Comparison of ENCODE assay signal across 18 cellular contexts in genomic region chr2:108993095-108993937, GRCh38. TPM values are rescaled to one million over a fixed set of nuclear protein-coding genes. Genes with fewer than 3 reads are reported as not detected.
DNase-seq lines count a peak whose midpoint lies in the region; ATAC-seq, FAIRE-seq and TF ChIP-seq lines count a peak whose summit lies in the region.
"Had no signal": no experiment of that assay in that cellular context is flagged by ENCODE, and none has a peak within 500 bp of the region (broad histone marks: within the 10 kb centered on the region; RNA-seq: fewer than 3 reads in every experiment).

No MANE protein-coding gene starts in this region.

- no peaks in the 10 kb centered on the region for H3K9me1 ChIP-seq in K562 (ENCODE audit: control insufficient read depth, insufficient read depth, low read length)

- H3K4me3 ChIP-seq in K562, result no peak overlapping the region
- peak overlapping the region in 1 of 3 experiments; percentile 9; a peak in 1 of 6 replicates for H3K4me3 ChIP-seq in HepG2 (replicated peaks in 1 of 3; ENCODE audit: insufficient read depth in 1 of 3, low read depth in 2 of 3, low read length in 3 of 3)
- H3K4me3 ChIP-seq: HAP-1 had no signal

- no peaks in the 10 kb centered on the region for H3K36me3 Mint-ChIP-seq in nephron progenitor cell (ENCODE audit: low read depth)
- peaks cover 8% of the 10 kb centered on the region for H3K36me3 Mint-ChIP-seq in CD4-positive, alpha-beta T cell (ENCODE audit: low read depth)
- H3K36me3 Mint-ChIP-seq: CD4-positive, alpha-beta memory T cell had no signal

- H3K9ac ChIP-seq in K562 (ENCODE audit: insufficient read depth in 1 of 2, low read depth in 2 of 2, low read length in 2 of 2) (no peak overlapping the region; a peak in 1 of 4 replicates), HepG2 (ENCODE audit: insufficient read depth, low read depth, low read length) (no peak overlapping the region)

- H2AFZ ChIP-seq in K562 (ENCODE audit: low read depth, low read length) (no peak overlapping the region), HepG2 (ENCODE audit: low read length) (no peak overlapping the region)

- in situ Hi-C loops in K562 (cut with MboI), result no loop called here
- in situ Hi-C loops in HepG2 (cut with HindIII; ENCODE audit: extremely low pct_ligation_motif_present, low pct_unique_long_range_greater_than_20kb), result no loop called here

- peaks cover 16 to 52% of the 10 kb centered on the region in 2 experiments for H3K27me3 ChIP-seq in K562 (ENCODE audit: control insufficient read depth in 2 of 2, insufficient read depth in 2 of 2, low read length in 2 of 2)
- peaks cover 5 to 7% of the 10 kb centered on the region in 2 experiments; a peak in 2 of 5 replicates for H3K27me3 ChIP-seq in HepG2 (ENCODE audit: control insufficient read depth in 1 of 2, insufficient read depth in 2 of 2, low read length in 2 of 2)
- H3K27me3 ChIP-seq in CD4-positive, alpha-beta T cell (ENCODE audit: control insufficient read depth, insufficient read depth, low read length), result no peaks in the 10 kb centered on the region

- H3K4me2 ChIP-seq in K562 (ENCODE audit: insufficient read depth, low read length) (no peak overlapping the region), HepG2 (ENCODE audit: low read depth, low read length) (peak overlapping the region; percentile 71)

- FAIRE-seq in K562 (lab: Jason Lieb, UNC), result no peak
- FAIRE-seq in HepG2 (lab: Jason Lieb, UNC), result peak; percentile 67
- FAIRE-seq: A204.1, H1 had no signal

- no peak for DNase-seq in K562 (ENCODE audit: extremely low read depth in 1 of 4, low spot score in 3 of 4)
- peak; percentile 63 for DNase-seq in HepG2 (ENCODE audit: low spot score)
- DNase-seq in nephron progenitor cell, result no peak
- no peak for DNase-seq in CD4-positive, alpha-beta T cell
- DNase-seq in Kasumi-1 (lab: John Stamatoyannopoulos, UW), result no peak
- DNase-seq: C1 segment of cervical spinal cord; CD4-positive, alpha-beta memory T cell; COR-L47; DMS53; GF-D8; HFFc6; IMR-90 had no signal

- BruUV-seq in K562 (replicated peaks; lab: Mats Ljungman, UMichigan) (no TSS peak), HepG2 (replicated peaks; lab: Mats Ljungman, UMichigan) (no TSS peak)

- intact Hi-C loops in K562 (cut with micrococcal nuclease) (no loop called here), HepG2 (cut with micrococcal nuclease; ENCODE audit: unreplicated experiment) (no loop called here)
- intact Hi-C loops in CD4-positive, alpha-beta T cell (cut with DNase I, micrococcal nuclease), result no loop called here

- no peaks in the 10 kb centered on the region for H3K9me3 ChIP-seq in K562 (replicated peaks; ENCODE audit: control insufficient read depth, insufficient read depth, low read depth, low read length)
- H3K9me3 ChIP-seq in HepG2 (ENCODE audit: low read length), result no peaks in the 10 kb centered on the region
- no peaks in the 10 kb centered on the region for H3K9me3 ChIP-seq in CD4-positive, alpha-beta T cell (ENCODE audit: control insufficient read depth, low read length)
- H3K9me3 ChIP-seq: HAP-1 had no signal

- TF ChIP-seq EP300 in K562 (IDR thresholded peaks at IDR 0.05; ENCODE audit: low read length) (no peak), HepG2 (IDR thresholded peaks at IDR 0.05; ENCODE audit: low read depth in 2 of 2, low read length in 2 of 2) (peak in 1 of 2 experiments; percentile 21; a peak in 1 of 4 replicates), HepG2 (CRISPR knock-in tag; IDR thresholded peaks at IDR 0.05; ENCODE audit: borderline replicate concordance) (no peak)

- H4K20me1 ChIP-seq in K562 (replicated peaks; ENCODE audit: control insufficient read depth, insufficient read depth, low read length) (no peaks in the 10 kb centered on the region), HepG2 (ENCODE audit: insufficient read depth, low read length) (no peaks in the 10 kb centered on the region)

- peak overlapping the region; percentile 26 for H3K4me3 Mint-ChIP-seq in nephron progenitor cell
- no peak overlapping the region for H3K4me3 Mint-ChIP-seq in CD4-positive, alpha-beta T cell
- H3K4me3 Mint-ChIP-seq: B cell; CD4-positive, alpha-beta memory T cell; HFFc6 had no signal

- no peak for TF ChIP-seq RAD21 in K562 (CRISPR knock-in tag; conservative IDR thresholded peaks at IDR 0.05 in 1 of 2, IDR thresholded peaks at IDR 0.05 in 1 of 2)
- TF ChIP-seq RAD21 in HepG2 (CRISPR knock-in tag; IDR thresholded peaks at IDR 0.05), result no peak

- H3K4me1 ChIP-seq in K562 (replicated peaks in 1 of 2; ENCODE audit: control insufficient read depth in 2 of 2, insufficient read depth in 2 of 2, low read length in 2 of 2) (no peaks in the 10 kb centered on the region), HepG2 (ENCODE audit: insufficient read depth, low read length) (peaks cover 36% of the 10 kb centered on the region)
- H3K4me1 ChIP-seq: HAP-1 had no signal

- POLR2A ChIA-PET in K562 (lab: Yijun Ruan, JAX), result interaction anchor here (0.9 kb wide), 1 partner anchor 11 kb away, joined by 3 read pairs; no protein-coding TSS in a partner anchor
- POLR2A ChIA-PET in HepG2 (lab: Yijun Ruan, JAX), result no interaction called here
- POLR2A ChIA-PET in CD4-positive, alpha-beta T cell (lab: Charles Lee), result interaction anchor here (1.4 to 1.6 kb wide), 2 partner anchors 27 to 39 kb away, joined by 4 to 6 read pairs; no protein-coding TSS in a partner anchor

- no peak for ATAC-seq in K562
- ATAC-seq in HepG2, result peak; percentile 76
- ATAC-seq in CD4-positive, alpha-beta T cell (ENCODE audit: poor library complexity), result no peak
- no peak for ATAC-seq in HG02885 (IDR thresholded peaks at IDR 0.05; ENCODE audit: poor library complexity, unreplicated experiment)
- no peak for ATAC-seq in HG02870 (IDR thresholded peaks at IDR 0.05; ENCODE audit: unreplicated experiment)

- no peaks in the 10 kb centered on the region for H3K36me3 ChIP-seq in K562 (ENCODE audit: control insufficient read depth, insufficient read depth, low read length)
- H3K36me3 ChIP-seq in HepG2 (replicated peaks in 1 of 2; ENCODE audit: control insufficient read depth in 1 of 2, insufficient read depth in 2 of 2, low read length in 2 of 2), result no peaks in the 10 kb centered on the region
- H3K36me3 ChIP-seq: HAP-1 had no signal

- peaks cover 68% of the 10 kb centered on the region for H3K4me1 Mint-ChIP-seq in nephron progenitor cell
- peaks cover 31% of the 10 kb centered on the region for H3K4me1 Mint-ChIP-seq in CD4-positive, alpha-beta T cell (ENCODE audit: low read depth)
- H3K4me1 Mint-ChIP-seq: B cell had no signal

- H3K27ac ChIP-seq in K562 (ENCODE audit: extremely low read depth, low read depth, low read length) (no peak overlapping the region), HepG2 (ENCODE audit: extremely low read length, insufficient read depth, low read length) (no peak overlapping the region)
- no peak overlapping the region for H3K27ac ChIP-seq in CD4-positive, alpha-beta T cell (ENCODE audit: low read depth, low read length)

- no peak for TF ChIP-seq CTCF in K562 (IDR thresholded peaks at IDR 0.05 in 2 of 3, conservative IDR thresholded peaks at IDR 0.05 in 1 of 3; ENCODE audit: insufficient read depth in 2 of 3, low read depth in 1 of 3, low read length in 3 of 3)
- no peak for TF ChIP-seq CTCF in HepG2 (CRISPR knock-in tag; IDR thresholded peaks at IDR 0.05)
- no peak for TF ChIP-seq CTCF in nephron progenitor cell (IDR thresholded peaks at IDR 0.05)
- no peak for TF ChIP-seq CTCF in CD4-positive, alpha-beta T cell (IDR thresholded peaks at IDR 0.05)

- CTCF ChIA-PET in K562 (lab: Yijun Ruan, JAX; ENCODE audit: low intra/inter-chr PET ratio), result no interaction called here
- CTCF ChIA-PET in HepG2 (lab: Yijun Ruan, JAX; ENCODE audit: low intra/inter-chr PET ratio, low total read pairs), result no interaction called here
- CTCF ChIA-PET in CD4-positive, alpha-beta T cell (lab: Charles Lee), result interaction anchor here (0.6 kb wide), 1 partner anchor 624 kb away, joined by 3 read pairs; no protein-coding TSS in a partner anchor

- under 1% methylated on average over 8 of the region's 8 CpGs for WGBS in K562 (ENCODE audit: insufficient coverage, low coverage, missing lambda C conversion rate)
- 28% methylated on average over 8 of the region's 8 CpGs for WGBS in HepG2 (ENCODE audit: low lambda C conversion rate)

- H3K27ac Mint-ChIP-seq in nephron progenitor cell, result peak overlapping the region; percentile 31
- H3K27ac Mint-ChIP-seq in CD4-positive, alpha-beta T cell, result no peak overlapping the region
- H3K27ac Mint-ChIP-seq: B cell, HFFc6 had no signal

- H3K27me3 Mint-ChIP-seq in nephron progenitor cell (ENCODE audit: low read depth, poor library complexity), result no peaks in the 10 kb centered on the region
- no peaks in the 10 kb centered on the region for H3K27me3 Mint-ChIP-seq in CD4-positive, alpha-beta T cell

- TF ChIP-seq POLR2A in K562 (conservative IDR thresholded peaks at IDR 0.05), result no peak
- TF ChIP-seq POLR2A in HepG2 (IDR thresholded peaks at IDR 0.05; ENCODE audit: insufficient read depth in 1 of 2, low read depth in 2 of 2, low read length in 2 of 2), result no peak

- H3K9me3 Mint-ChIP-seq in nephron progenitor cell, result peaks cover 19% of the 10 kb centered on the region
- H3K9me3 Mint-ChIP-seq in CD4-positive, alpha-beta T cell, result no peaks in the 10 kb centered on the region
- H3K9me3 Mint-ChIP-seq: CD4-positive, alpha-beta memory T cell; HFFc6 had no signal

- H3K79me2 ChIP-seq in K562 (ENCODE audit: control insufficient read depth, insufficient read depth, low read length) (no peaks in the 10 kb centered on the region), HepG2 (ENCODE audit: insufficient read depth, low read length) (no peaks in the 10 kb centered on the region)

RNA-seq across cellular contexts. Expression of gene EDAR, which starts 4.3 kb away (rescaled TPM):
- not detected in 2 replicates for total RNA-seq in K562 (2011; cell fraction: chromatin; rRNA removed; ENCODE audit: low replicate concordance)
- total RNA-seq in K562 (2011; cell fraction: nucleolus; rRNA removed), result not detected in 2 replicates
- total RNA-seq in K562 (2011; cell fraction: nucleoplasm; rRNA removed), result not detected in 2 replicates
- total RNA-seq in K562 (2014; rRNA removed), result not detected in 2 replicates
- total RNA-seq in K562 (2014; rRNA removed; fragmentation: Illumina TruSeq; extraction: Trizol), result not detected in 2 replicates
- not detected in 2 replicates for total RNA-seq in K562 (2015; rRNA removed; fragmentation: Illumina TruSeq; extraction: Trizol)
- total RNA-seq in K562 (2021), result not detected in 2 replicates
- polyA plus RNA-seq in K562 (2011; rRNA removed), result not detected in 2 replicates
- not detected in 2 replicates for polyA plus RNA-seq in K562 (2011; cell fraction: cytosol; rRNA removed)
- not detected in 2 replicates for polyA plus RNA-seq in K562 (2011; cell fraction: nucleus; rRNA removed)
- not detected in 2 replicates for polyA plus RNA-seq in K562 (2012)
- not detected in 2 replicates for polyA plus RNA-seq in K562 (2014; fragmentation: Illumina TruSeq; extraction: Trizol)
- polyA plus RNA-seq in K562 (2014; fragmentation: Nextera tagmentation; extraction: Ambion mirVana), result not detected
- 0.01 TPM in 1 of 2 replicates, not detected in the other for polyA plus RNA-seq in K562 (2014; rRNA removed)
- polyA minus RNA-seq in K562 (2011; rRNA and poly(A)+ RNA removed), result not detected in 2 replicates
- not detected in 2 replicates for polyA minus RNA-seq in K562 (2011; cell fraction: cytosol; rRNA and poly(A)+ RNA removed)
- not detected in 2 replicates for polyA minus RNA-seq in K562 (2011; cell fraction: nucleus; rRNA and poly(A)+ RNA removed)
- not detected in 2 replicates for total RNA-seq in HepG2 (2016; rRNA removed; fragmentation: Illumina TruSeq; extraction: Trizol)
- not detected in 2 replicates for total RNA-seq in HepG2 (2016; cell fraction: cytosol; rRNA removed; fragmentation: Illumina TruSeq; extraction: Trizol; ENCODE audit: low read depth)
- total RNA-seq in HepG2 (2016; cell fraction: insoluble cytoplasmic fraction; rRNA removed; fragmentation: Illumina TruSeq; extraction: Trizol), result not detected in 2 replicates
- total RNA-seq in HepG2 (2016; cell fraction: membrane; rRNA removed; fragmentation: Illumina TruSeq; extraction: Trizol), result not detected in 2 replicates
- total RNA-seq in HepG2 (2016; cell fraction: nucleus; rRNA removed; fragmentation: Illumina TruSeq; extraction: Trizol), result not detected in 2 replicates
- not detected in 2 replicates for polyA plus RNA-seq in HepG2 (2011; rRNA removed)
- not detected in 2 replicates for polyA plus RNA-seq in HepG2 (2011; cell fraction: cytosol; rRNA removed)
- polyA plus RNA-seq in HepG2 (2011; cell fraction: nucleus; rRNA removed), result not detected in 2 replicates
- not detected in 2 replicates for polyA plus RNA-seq in HepG2 (2012)
- not detected in 2 replicates for polyA plus RNA-seq in HepG2 (2016; cell fraction: cytosol; fragmentation: Illumina TruSeq; extraction: Trizol; ENCODE audit: low read depth)
- not detected in 2 replicates for polyA plus RNA-seq in HepG2 (2016; cell fraction: insoluble cytoplasmic fraction; fragmentation: Illumina TruSeq; extraction: Trizol; ENCODE audit: low read depth)
- polyA plus RNA-seq in HepG2 (2016; cell fraction: membrane; fragmentation: Illumina TruSeq; extraction: Trizol; ENCODE audit: low read depth), result not detected in 2 replicates
- not detected in 2 replicates for polyA plus RNA-seq in HepG2 (2016; cell fraction: nucleus; fragmentation: Illumina TruSeq; extraction: Trizol; ENCODE audit: insufficient read depth, low read depth)
- 0.16 TPM in 1 of 2 replicates, not detected in the other for polyA minus RNA-seq in HepG2 (2011; rRNA and poly(A)+ RNA removed; ENCODE audit: low replicate concordance)
- not detected in 2 replicates for polyA minus RNA-seq in HepG2 (2011; cell fraction: cytosol; rRNA and poly(A)+ RNA removed)
- not detected in 2 replicates for polyA minus RNA-seq in HepG2 (2011; cell fraction: nucleus; rRNA and poly(A)+ RNA removed)
- total RNA-seq in CD4-positive, alpha-beta T cell, result 10 to 100 TPM in 1 of 2 experiments, 1 to 10 TPM in 1; 9.4 to 10.3 TPM
- total RNA-seq: B cell, H1, HFFc6, IMR-90 had no signal
- polyA plus RNA-seq: H1, IMR-90 had no signal

Comparison
In these comparisons a context has a peak if more than half of its experiments do, and no peak if none do; other contexts are left out.
1. RNA of gene EDAR, which starts 4.3 kb away (total RNA-seq): 9.4 to 10.3 TPM in CD4-positive, alpha-beta T cell; not detected in K562 and not detected in HepG2; every median in the first group is over 10 times any median in the second.
2. Of the 241 proteins assayed by ChIP-seq in both HepG2 and K562: peak only in HepG2: PATZ1, PHF21A, TARDBP and ZNF12; only in K562: none; in both: PRDM10; in neither: 233; mixed calls (peak in some experiments, not most) for 3.